ENCODE assay signal across 8 cellular contexts in genomic region chr10:84267503-84268126, GRCh38. TPM values are rescaled to one million over a fixed set of nuclear protein-coding genes. Genes with fewer than 3 reads are reported as not detected.
A peak's percentile ranks its signal among the peaks of the same experiment; 100 is the strongest.
DNase-seq lines count a peak whose midpoint lies in the region; ATAC-seq and TF ChIP-seq lines count a peak whose summit lies in the region.

No MANE protein-coding gene starts in this region.

- peak overlapping the region in 1 of 3 donors; percentile 36 for H3K27ac Mint-ChIP-seq in CD4-positive, CD25-positive, alpha-beta regulatory T cell
- H3K27ac Mint-ChIP-seq in GM23338, result no peak overlapping the region

- no peaks in the 10 kb centered on the region for H4K20me1 ChIP-seq in GM23338 (replicated peaks; ENCODE audit: insufficient read depth)
- H4K20me1 ChIP-seq in fibroblast of lung (ENCODE audit: control insufficient read depth, extremely low read depth, insufficient read depth, low read length), result no peaks in the 10 kb centered on the region

- no peaks in the 10 kb centered on the region for H3K9me2 ChIP-seq in GM23338 (ENCODE audit: insufficient read depth)

- H3K27me3 ChIP-seq in CD4-positive, CD25-positive, alpha-beta regulatory T cell (ENCODE audit: control insufficient read depth, insufficient read depth, low read length), result peaks cover 3% of the 10 kb centered on the region
- H3K27me3 ChIP-seq in GM23338 (ENCODE audit: insufficient read depth) (no peaks in the 10 kb centered on the region), fibroblast of lung (ENCODE audit: control insufficient read depth, insufficient read depth, low read length) (no peaks in the 10 kb centered on the region), parathyroid adenoma (ENCODE audit: control insufficient read depth, insufficient read depth, low read length) (no peaks in the 10 kb centered on the region)

- H3K36me3 Mint-ChIP-seq in CD4-positive, CD25-positive, alpha-beta regulatory T cell, result no peaks in the 10 kb centered on the region
- no peaks in the 10 kb centered on the region for H3K36me3 Mint-ChIP-seq in GM23338 (ENCODE audit: low read depth)

- peaks cover 11% of the 10 kb centered on the region for H3K27me3 Mint-ChIP-seq in CD4-positive, CD25-positive, alpha-beta regulatory T cell
- peaks cover 3% of the 10 kb centered on the region for H3K27me3 Mint-ChIP-seq in GM23338 (ENCODE audit: insufficient read depth, low read depth, poor library complexity)

- DNase-seq in CD4-positive, CD25-positive, alpha-beta regulatory T cell, result peak in 2 of 3 donors; percentile 24 to 73
- DNase-seq in GM23338 (ENCODE audit: low spot score) (peak; percentile 86), NCI-H226 (peak; percentile 18), fibroblast of lung (ENCODE audit: low read depth in 2 of 2) (peak; percentile 30 to 51), SW 1271 (lab: John Stamatoyannopoulos, UW) (no peak), NCI-H2081 treated with DMSO at 0.1 percent for 48 hours (lab: John Stamatoyannopoulos, UW) (no peak)
- peak; percentile 66 for DNase-seq in activated CD8-positive, alpha-beta memory T cell treated with anti-CD3 and anti-CD28 coated beads, Interleukin-2, amount 50 U/mL, for 24 hours (ENCODE audit: extremely low read depth)

- H3K9me3 ChIP-seq in CD4-positive, CD25-positive, alpha-beta regulatory T cell (ENCODE audit: control insufficient read depth in 2 of 2, low read length in 2 of 2), result no peaks in the 10 kb centered on the region
- H3K9me3 ChIP-seq in fibroblast of lung (ENCODE audit: control insufficient read depth, insufficient read depth, low read depth, low read length) (no peaks in the 10 kb centered on the region), parathyroid adenoma (ENCODE audit: control insufficient read depth, low read length) (no peaks in the 10 kb centered on the region)

- TF ChIP-seq CTCF in GM23338 (conservative IDR thresholded peaks at IDR 0.05; ENCODE audit: low read depth in 2 of 2) (peak; percentile 95 to 100), fibroblast of lung (conservative IDR thresholded peaks at IDR 0.05 in 1 of 2, IDR thresholded peaks at IDR 0.05 in 1 of 2; ENCODE audit: low read depth in 1 of 2, low read length in 2 of 2) (peak; percentile 49 to 71), parathyroid adenoma (IDR thresholded peaks at IDR 0.05) (peak; percentile 88)

- H3K79me2 ChIP-seq in GM23338 (replicated peaks; ENCODE audit: insufficient read depth) (no peaks in the 10 kb centered on the region), fibroblast of lung (ENCODE audit: control insufficient read depth, insufficient read depth, low read length) (no peaks in the 10 kb centered on the region), parathyroid adenoma (no peaks in the 10 kb centered on the region)

- no peak overlapping the region for H3K4me3 ChIP-seq in CD4-positive, CD25-positive, alpha-beta regulatory T cell (ENCODE audit: low read depth, low read length)
- H3K4me3 ChIP-seq in GM23338, result no peak overlapping the region
- no peak overlapping the region for H3K4me3 ChIP-seq in fibroblast of lung (replicated peaks in 1 of 4; ENCODE audit: control extremely low read depth in 1 of 4, insufficient read depth in 1 of 4, low read depth in 3 of 4, low read length in 4 of 4)
- no peak overlapping the region for H3K4me3 ChIP-seq in parathyroid adenoma (ENCODE audit: low read depth, low read length)

- no peaks in the 10 kb centered on the region for H3K9me3 Mint-ChIP-seq in CD4-positive, CD25-positive, alpha-beta regulatory T cell
- H3K9me3 Mint-ChIP-seq in GM23338, result no peaks in the 10 kb centered on the region; the same call in 2 of the 3 replicates

- H3K9ac ChIP-seq in fibroblast of lung (ENCODE audit: insufficient read depth, low read length) (no peak overlapping the region), parathyroid adenoma (no peak overlapping the region)

- ATAC-seq in CD4-positive, CD25-positive, alpha-beta regulatory T cell (ENCODE audit: low read depth in 2 of 2), result peak; percentile 33 to 49
- ATAC-seq in GM23338, result peak; percentile 80

- peak overlapping the region in 1 of 4 donors; percentile 37 for H3K4me3 Mint-ChIP-seq in CD4-positive, CD25-positive, alpha-beta regulatory T cell
- H3K4me3 Mint-ChIP-seq in GM23338, result no peak overlapping the region

- H3K4me1 Mint-ChIP-seq in CD4-positive, CD25-positive, alpha-beta regulatory T cell, result peaks cover 6 to 15% (median 9%) of the 10 kb centered on the region in 4 donors
- H3K4me1 Mint-ChIP-seq in GM23338, result peaks cover 9% of the 10 kb centered on the region

- H3K4me1 ChIP-seq in CD4-positive, CD25-positive, alpha-beta regulatory T cell (ENCODE audit: control insufficient read depth, insufficient read depth, low read length, poor library complexity, severe bottlenecking), result peaks cover 6% of the 10 kb centered on the region
- H3K4me1 ChIP-seq in GM23338 (ENCODE audit: insufficient read depth), result peaks cover 3% of the 10 kb centered on the region; the same call in 1 of the 2 replicates
- no peaks in the 10 kb centered on the region for H3K4me1 ChIP-seq in fibroblast of lung (ENCODE audit: control insufficient read depth, extremely low read depth, insufficient read depth, low read length)
- H3K4me1 ChIP-seq in parathyroid adenoma, result peaks cover 6% of the 10 kb centered on the region

- no peak overlapping the region for H3K4me2 ChIP-seq in GM23338
- H3K4me2 ChIP-seq in fibroblast of lung (ENCODE audit: extremely low read depth, insufficient read depth, low read length), result no peak overlapping the region
- no peak overlapping the region for H3K4me2 ChIP-seq in parathyroid adenoma (ENCODE audit: low read length)

- H3K36me3 ChIP-seq in CD4-positive, CD25-positive, alpha-beta regulatory T cell (ENCODE audit: control insufficient read depth, insufficient read depth, low read length), result no peaks in the 10 kb centered on the region
- H3K36me3 ChIP-seq in GM23338 (ENCODE audit: insufficient read depth), result no peaks in the 10 kb centered on the region
- no peaks in the 10 kb centered on the region for H3K36me3 ChIP-seq in fibroblast of lung (ENCODE audit: control insufficient read depth, insufficient read depth, low read length)
- H3K36me3 ChIP-seq in parathyroid adenoma (ENCODE audit: control insufficient read depth, insufficient read depth, low read length), result no peaks in the 10 kb centered on the region

- no peak overlapping the region for H3K27ac ChIP-seq in CD4-positive, CD25-positive, alpha-beta regulatory T cell (ENCODE audit: insufficient read depth, low read length, poor library complexity, severe bottlenecking)
- H3K27ac ChIP-seq in GM23338 (ENCODE audit: low read depth) (no peak overlapping the region), fibroblast of lung (ENCODE audit: insufficient read depth, low read length) (no peak overlapping the region), parathyroid adenoma (no peak overlapping the region)

- H3F3A ChIP-seq in GM23338 (replicated peaks; ENCODE audit: low read depth), result no peaks in the 10 kb centered on the region

- peak overlapping the region; percentile 12; the same call in 1 of the 2 replicates for H2AFZ ChIP-seq in GM23338
- H2AFZ ChIP-seq in fibroblast of lung (ENCODE audit: low read length), result no peak overlapping the region
- peak overlapping the region; percentile 12 for H2AFZ ChIP-seq in parathyroid adenoma

TF ChIP-seq in GM23338, 12 proteins besides CTCF, POLR2A, EP300 and RAD21 (continues in another document):
- TF ChIP-seq ZNF114 (CRISPR knock-in tag; IDR thresholded peaks at IDR 0.05) (no peak), JUNB (IDR thresholded peaks at IDR 0.05; ENCODE audit: unreplicated experiment) (no peak), ZNF331 (CRISPR knock-in tag; IDR thresholded peaks at IDR 0.05; ENCODE audit: low read depth) (no peak), CREB1 (CRISPR knock-in tag; IDR thresholded peaks at IDR 0.05; ENCODE audit: low read depth) (no peak), EZH2phosphoT487 (IDR thresholded peaks at IDR 0.05; ENCODE audit: unreplicated experiment) (no peak), POLR2AphosphoS5 (IDR thresholded peaks at IDR 0.05; ENCODE audit: low read depth) (no peak), NANOG (IDR thresholded peaks at IDR 0.05; ENCODE audit: borderline replicate concordance) (no peak), ETS1 (IDR thresholded peaks at IDR 0.05) (peak; percentile 73)

RNA-seq across cellular contexts. Expression of gene RGR, which starts 22.8 kb away (rescaled TPM):
- not detected for total RNA-seq in CD4-positive, CD25-positive, alpha-beta regulatory T cell
- polyA plus RNA-seq in CD4-positive, CD25-positive, alpha-beta regulatory T cell, result not detected
- not detected in 2 replicates for total RNA-seq in GM23338 (2014; rRNA removed; shearing (Covaris generic))
- polyA plus RNA-seq in GM23338 (2016; fragmentation: Nextera tagmentation; extraction: Ambion mirVana) (not detected in 2 replicates), fibroblast of lung (not detected in 2 replicates)
- not detected in 2 replicates for total RNA-seq in fibroblast of lung
- not detected in 2 replicates for polyA plus RNA-seq in fibroblast of lung (2012)
- not detected in 2 replicates for polyA minus RNA-seq in fibroblast of lung (ENCODE audit: low replicate concordance)

RNA-seq across cellular contexts. Expression of gene LRIT1, which starts 26.3 kb away (rescaled TPM):
- total RNA-seq in CD4-positive, CD25-positive, alpha-beta regulatory T cell, result not detected
- not detected for polyA plus RNA-seq in CD4-positive, CD25-positive, alpha-beta regulatory T cell
- total RNA-seq in GM23338 (2014; rRNA removed; shearing (Covaris generic)), result 0.07 TPM in 1 of 2 replicates, not detected in the other
- polyA plus RNA-seq in GM23338 (2016; fragmentation: Nextera tagmentation; extraction: Ambion mirVana), result not detected in 2 replicates
- not detected in 2 replicates for total RNA-seq in fibroblast of lung
- polyA plus RNA-seq in fibroblast of lung, result not detected in 2 replicates
- not detected in 2 replicates for polyA plus RNA-seq in fibroblast of lung (2012)
- not detected in 2 replicates for polyA minus RNA-seq in fibroblast of lung (ENCODE audit: low replicate concordance)

RNA-seq across cellular contexts. Expression of gene LRIT2, which starts 42.3 kb away (rescaled TPM):
- total RNA-seq in CD4-positive, CD25-positive, alpha-beta regulatory T cell, result not detected
- not detected for polyA plus RNA-seq in CD4-positive, CD25-positive, alpha-beta regulatory T cell
- total RNA-seq in GM23338 (2014; rRNA removed; shearing (Covaris generic)), result not detected in 2 replicates
- polyA plus RNA-seq in GM23338 (2016; fragmentation: Nextera tagmentation; extraction: Ambion mirVana) (not detected in 2 replicates), fibroblast of lung (not detected in 2 replicates)
- not detected in 2 replicates for total RNA-seq in fibroblast of lung
- not detected in 2 replicates for polyA plus RNA-seq in fibroblast of lung (2012)
- not detected in 2 replicates for polyA minus RNA-seq in fibroblast of lung (ENCODE audit: low replicate concordance)

Comparison
In these comparisons a context has a peak if more than half of its experiments do, and no peak if none do; other contexts are left out.
1. DNase-seq: peak in CD4-positive, CD25-positive, alpha-beta regulatory T cell (2 of 3), GM23338 (single experiment), NCI-H226 (single experiment), activated CD8-positive, alpha-beta memory T cell treated with anti-CD3 and anti-CD28 coated beads, Interleukin-2, amount 50 U/mL, for 24 hours (single experiment) and fibroblast of lung (2 of 2); none in SW 1271 (0 of 2) and NCI-H2081 treated with DMSO at 0.1 percent for 48 hours (single experiment).
2. Peak in every context shown above with its lines, with median percentiles within 50 percentile points of each other: CTCF ChIP-seq.